8 cellular contexts compared by ENCODE assay signal in the genomic region with DNA sequence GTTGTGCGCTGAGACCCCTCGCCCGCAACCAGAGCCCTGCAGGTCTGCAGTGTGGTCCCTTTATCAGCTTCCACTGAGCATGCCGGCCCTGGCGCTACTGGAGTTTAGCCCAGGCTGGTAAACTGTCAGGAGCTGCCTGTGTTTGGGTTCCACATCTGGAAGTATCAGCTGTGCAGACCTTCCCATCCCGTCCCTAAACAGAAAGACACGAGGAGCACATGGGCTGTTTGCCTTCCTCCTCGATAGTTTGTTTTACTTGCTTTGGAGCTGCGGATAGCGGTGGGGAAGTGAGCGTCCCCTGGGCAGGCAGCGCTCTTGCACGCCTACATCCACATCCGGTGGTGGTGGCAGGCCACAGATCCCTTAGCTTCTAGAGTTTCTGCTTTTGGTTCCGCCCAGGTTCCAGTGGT. TPM values are rescaled to one million over a fixed set of nuclear protein-coding genes. Genes with fewer than 3 reads are reported as not detected.
DNase-seq lines count a peak whose midpoint lies in the region; ATAC-seq and TF ChIP-seq lines count a peak whose summit lies in the region.

No MANE protein-coding gene starts in this region.

- H2AK5ac ChIP-seq in H9 (ENCODE audit: insufficient read length, low read length) (no peak overlapping the region), neuronal stem cell (ENCODE audit: low read depth, low read length) (no peak overlapping the region), mesendoderm (ENCODE audit: low read length) (no peak overlapping the region)

- TF ChIP-seq CTCF in H9 (conservative IDR thresholded peaks at IDR 0.05) (no peak), activated B cell treated with CpG ODN at 0.5 μM for 24 hours (IDR thresholded peaks at IDR 0.05) (no peak)

- ATAC-seq in GM18870 (IDR thresholded peaks at IDR 0.05; ENCODE audit: unreplicated experiment) = peak; percentile 70
- ATAC-seq in activated B cell treated with CpG ODN at 0.5 μM for 24 hours (ENCODE audit: low read depth) = peak; percentile 70

- no peak overlapping the region for H2BK5ac ChIP-seq in H9 (ENCODE audit: insufficient read length, low read length)
- H2BK5ac ChIP-seq in neuronal stem cell (ENCODE audit: low read length) = no peak overlapping the region
- no peak overlapping the region for H2BK5ac ChIP-seq in mesendoderm (ENCODE audit: low read length)

- H4K91ac ChIP-seq in H9 (ENCODE audit: insufficient read length, low read depth, low read length) (no peak overlapping the region), neuronal stem cell (ENCODE audit: low read depth, low read length, poor library complexity) (no peak overlapping the region)

- H3K4me3 Mint-ChIP-seq in H9 (no peak overlapping the region), activated B cell treated with CpG ODN at 0.5 μM for 24 hours (peak overlapping the region; percentile 56)

- H2BK15ac ChIP-seq in H9 (ENCODE audit: low read depth, low read length) (no peak overlapping the region), neuronal stem cell (ENCODE audit: low read length) (no peak overlapping the region), mesendoderm (replicated peaks; ENCODE audit: low read depth) (no peak overlapping the region)

- H3K9me3 Mint-ChIP-seq in H9 (no peaks in the 10 kb centered on the region), activated B cell treated with CpG ODN at 0.5 μM for 24 hours (no peaks in the 10 kb centered on the region)

- H3K4me2 ChIP-seq in H9 (ENCODE audit: insufficient read depth, insufficient read length, low read length) (no peak overlapping the region), neuronal stem cell (ENCODE audit: insufficient read depth, low read length, poor library complexity, severe bottlenecking) (no peak overlapping the region), mesendoderm (ENCODE audit: low read length) (no peak overlapping the region)

- H3K4ac ChIP-seq in H9 (ENCODE audit: low read depth, low read length) (no peak overlapping the region), neuronal stem cell (ENCODE audit: low read length) (no peak overlapping the region), mesendoderm (ENCODE audit: low read depth, low read length) (no peak overlapping the region)

- intact Hi-C loops in activated B cell treated with CpG ODN at 0.5 μM for 24 hours (cut with micrococcal nuclease) = no loop called here

- H3K18ac ChIP-seq in H9 (ENCODE audit: insufficient read length, low read depth, low read length) = no peak overlapping the region
- H3K18ac ChIP-seq in neuronal stem cell (ENCODE audit: low read length) = peak overlapping the region; percentile 68
- no peak overlapping the region for H3K18ac ChIP-seq in mesendoderm (ENCODE audit: low read length)

- H3K4me1 ChIP-seq in H9 (ENCODE audit: insufficient read depth, low read length) (no peaks in the 10 kb centered on the region; the same call in 1 of the 2 replicates), neuronal stem cell (ENCODE audit: control insufficient read depth in 2 of 2, insufficient read depth in 1 of 2, low read depth in 1 of 2, low read length in 2 of 2) (peaks cover 25 to 33% of the 10 kb centered on the region in 2 donors), mesendoderm (ENCODE audit: control insufficient read depth, low read depth, low read length) (no peaks in the 10 kb centered on the region)

- no peak overlapping the region for H2BK20ac ChIP-seq in H9 (ENCODE audit: low read depth, low read length, poor library complexity, severe bottlenecking)

- no peaks in the 10 kb centered on the region for H4K20me1 ChIP-seq in H9 (ENCODE audit: control insufficient read depth, insufficient read depth, insufficient read length)

- no peak overlapping the region for H3K4me3 ChIP-seq in neuronal stem cell (ENCODE audit: low read length in 2 of 2)
- no peak overlapping the region for H3K4me3 ChIP-seq in mesendoderm (ENCODE audit: low read length)

- H3K4me1 Mint-ChIP-seq in H9 = peaks cover 37 to 39% of the 10 kb centered on the region in 2 experiments
- peaks cover 12% of the 10 kb centered on the region for H3K4me1 Mint-ChIP-seq in activated B cell treated with CpG ODN at 0.5 μM for 24 hours

- no peak overlapping the region for H4K8ac ChIP-seq in H9 (replicated peaks; ENCODE audit: insufficient read length, low read depth, low read length)
- no peak overlapping the region for H4K8ac ChIP-seq in neuronal stem cell (ENCODE audit: low read depth, low read length)
- no peak overlapping the region for H4K8ac ChIP-seq in mesendoderm (ENCODE audit: low read depth, low read length)

- H3K79me1 ChIP-seq in H9 (ENCODE audit: insufficient read depth, low read depth, low read length, poor library complexity, severe bottlenecking) (no peaks in the 10 kb centered on the region), neuronal stem cell (ENCODE audit: low read depth, low read length) (peaks cover 9% of the 10 kb centered on the region), mesendoderm (ENCODE audit: low read length) (no peaks in the 10 kb centered on the region)

- no peaks in the 10 kb centered on the region for H3K9me3 ChIP-seq in H9 (ENCODE audit: control insufficient read depth, low read depth, low read length)
- no peaks in the 10 kb centered on the region for H3K9me3 ChIP-seq in neuronal stem cell (replicated peaks in 1 of 2; ENCODE audit: control insufficient read depth in 2 of 2, insufficient read depth in 1 of 2, low read depth in 1 of 2, low read length in 2 of 2)

- WGBS in H9 (ENCODE audit: extremely low coverage, insufficient read length, low lambda C conversion rate) = no CpG with 5 or more reads among the region's 15 CpGs
- WGBS in neuronal stem cell (ENCODE audit: extremely low coverage in 2 of 2, insufficient read length in 2 of 2, insufficient replicate concordance in 1 of 2), 2 donors = no CpG with 5 or more reads among the region's 15 CpGs
- no CpG with 5 or more reads among the region's 15 CpGs for WGBS in mesendoderm (ENCODE audit: extremely low coverage, insufficient coverage, low lambda C conversion rate)

- H2BK120ac ChIP-seq in H9 (ENCODE audit: low read depth, low read length, poor library complexity, severe bottlenecking) = no peak overlapping the region
- H2BK120ac ChIP-seq in neuronal stem cell (ENCODE audit: low read depth, low read length) = no peak overlapping the region
- H2BK120ac ChIP-seq in mesendoderm (ENCODE audit: low read depth, low read length) = no peak overlapping the region

- H3T11ph ChIP-seq in H9 (ENCODE audit: low read length) = no peak overlapping the region

- H3K27ac Mint-ChIP-seq in H9 = peak overlapping the region in 2 of 3 experiments; percentile 60 to 81; a peak in 1 of 7 replicates
- no peak overlapping the region for H3K27ac Mint-ChIP-seq in activated B cell treated with CpG ODN at 0.5 μM for 24 hours

- no peak overlapping the region for H3K23ac ChIP-seq in H9 (ENCODE audit: insufficient read length, low read depth, low read length)
- no peak overlapping the region for H3K23ac ChIP-seq in neuronal stem cell (ENCODE audit: low read depth, low read length, poor library complexity)
- no peak overlapping the region for H3K23ac ChIP-seq in mesendoderm (ENCODE audit: low read length)

- H4K5ac ChIP-seq in H9 (ENCODE audit: insufficient read length, low read depth, low read length) = no peak overlapping the region
- H4K5ac ChIP-seq in mesendoderm (ENCODE audit: low read length) = no peak overlapping the region

- POLR2A ChIA-PET in activated B cell treated with CpG ODN at 0.5 μM for 24 hours (lab: Charles Lee) = interaction anchor here (0.6 to 1.1 kb wide), 2 partner anchors 10 to 13 kb away, joined by 3 to 5 read pairs; no protein-coding TSS in a partner anchor

- H3K9ac ChIP-seq in H9 (ENCODE audit: extremely low read depth, insufficient read length, low read length) (no peak overlapping the region), neuronal stem cell (ENCODE audit: low read depth, low read length, poor library complexity) (no peak overlapping the region), mesendoderm (ENCODE audit: low read length) (no peak overlapping the region)

- H2AFZ ChIP-seq in H9 (ENCODE audit: low read length) (no peak overlapping the region), neuronal stem cell (ENCODE audit: low read length) (no peak overlapping the region)

- H3K79me2 ChIP-seq in H9 (ENCODE audit: insufficient read depth, low read length) (no peaks in the 10 kb centered on the region), mesendoderm (ENCODE audit: control insufficient read depth, insufficient read depth, low read length) (no peaks in the 10 kb centered on the region)

- DNase-seq in H9 (no peak), activated B cell treated with CpG ODN at 0.5 μM for 24 hours (no peak), neuronal stem cell (ENCODE audit: low spot score) (no peak), NCI-H446 treated with DMSO at 0.1 percent for 48 hours (lab: John Stamatoyannopoulos, UW) (no peak), AML-193 (lab: John Stamatoyannopoulos, UW) (no peak), mesendoderm (no peak), kidney glomerular epithelial cell (lab: John Stamatoyannopoulos, UW) (no peak)

- H3K36me3 Mint-ChIP-seq in H9 (ENCODE audit: insufficient read depth in 1 of 3, low read depth in 3 of 3) (peaks cover 0 to 7% (median 5%) of the 10 kb centered on the region in 3 experiments; a peak in 2 of 7 replicates), activated B cell treated with CpG ODN at 0.5 μM for 24 hours (ENCODE audit: low read depth) (no peaks in the 10 kb centered on the region)

- H3K36me3 ChIP-seq in neuronal stem cell (replicated peaks in 1 of 2; ENCODE audit: control insufficient read depth in 2 of 2, insufficient read depth in 2 of 2, low read length in 2 of 2) (peaks cover 17 to 96% of the 10 kb centered on the region in 2 donors), mesendoderm (ENCODE audit: control insufficient read depth, insufficient read depth, low read length) (no peaks in the 10 kb centered on the region)

- H3K23me2 ChIP-seq in H9 (ENCODE audit: insufficient read length, low read depth, low read length, poor library complexity, severe bottlenecking) = no peaks in the 10 kb centered on the region

- H3K14ac ChIP-seq in H9 (ENCODE audit: insufficient read depth, low read length) = 0 out of 2 replicates have a peak overlapping the region, but pooled peaks have one; percentile 60
- peak overlapping the region; percentile 39 for H3K14ac ChIP-seq in neuronal stem cell (ENCODE audit: low read length)

- H3K27me3 ChIP-seq in H9 (ENCODE audit: insufficient read depth, low read length) (no peaks in the 10 kb centered on the region), neuronal stem cell (ENCODE audit: control insufficient read depth in 3 of 3, insufficient read depth in 3 of 3, low read depth in 1 of 3, low read length in 3 of 3) (no peaks in the 10 kb centered on the region), mesendoderm (ENCODE audit: insufficient read depth, low read length, poor library complexity) (no peaks in the 10 kb centered on the region)

- H3K27ac ChIP-seq in H9 (ENCODE audit: insufficient read length, low read depth, low read length) (no peak overlapping the region), neuronal stem cell (replicated peaks; ENCODE audit: low read length) (peak overlapping the region; percentile 14), mesendoderm (ENCODE audit: low read depth, low read length) (no peak overlapping the region)

- H2BK12ac ChIP-seq in H9 (ENCODE audit: insufficient read length, low read depth, low read length) (no peak overlapping the region), neuronal stem cell (ENCODE audit: low read length) (no peak overlapping the region)

- no peak overlapping the region for H3K56ac ChIP-seq in H9 (ENCODE audit: insufficient read length, low read depth, low read length)
- H3K56ac ChIP-seq in mesendoderm (ENCODE audit: low read length) = no peak overlapping the region

- CTCF ChIA-PET in activated B cell treated with CpG ODN at 0.5 μM for 24 hours (lab: Charles Lee) = no interaction called here

- H3K27me3 Mint-ChIP-seq in H9 (ENCODE audit: low read depth) (no peaks in the 10 kb centered on the region; the same call in none of the 2 replicates), activated B cell treated with CpG ODN at 0.5 μM for 24 hours (peaks cover 11% of the 10 kb centered on the region)

RNA-seq across cellular contexts. Expression of a gene that starts 12.5 kb away (rescaled TPM):
- total RNA-seq in H9 (2021) (3.5 and 4.0 TPM in 2 replicates), activated B cell treated with CpG ODN at 0.5 μM for 24 hours (0.33 and 0.91 TPM in 2 replicates)
- 180 TPM for polyA plus RNA-seq in neuronal stem cell (2013, experiment 1 of 2)
- polyA plus RNA-seq in neuronal stem cell (2013, experiment 2 of 2) = 180 TPM
- polyA plus RNA-seq in mesendoderm (2013, experiment 1 of 2) = 1.5 TPM
- 1.2 TPM for polyA plus RNA-seq in mesendoderm (2013, experiment 2 of 2)
